13 cellular contexts compared by ENCODE assay signal in genomic region chrX:53395605-53396298, GRCh38. TPM values are rescaled to one million over a fixed set of nuclear protein-coding genes. Genes with fewer than 3 reads are reported as not detected.
"Had no signal": no experiment of that assay in that cellular context is flagged by ENCODE, and none has a peak within 500 bp of the region (broad histone marks: within the 10 kb centered on the region; RNA-seq: fewer than 3 reads in every experiment).

No MANE protein-coding gene starts in this region.

- ATAC-seq: activated naive CD4-positive, alpha-beta T cell treated with anti-CD3 and anti-CD28 coated beads, Interleukin-2, amount 50 U/mL, for 72 hours; T-helper 17 cell had no signal

- H3K27me3 Mint-ChIP-seq: activated CD4-positive, alpha-beta memory T cell treated with anti-CD3 and anti-CD28 coated beads, Interleukin-2, amount 10 ng/mL, durations not matched to agents 7 days and 5 days; T-helper 17 cell had no signal

- H3K27me3 ChIP-seq: stomach, vagina had no signal

- H3K27ac Mint-ChIP-seq: activated CD4-positive, alpha-beta memory T cell treated with anti-CD3 and anti-CD28 coated beads, Interleukin-2, amount 10 ng/mL, durations not matched to agents 7 days and 5 days; mesothelial cell of epicardium; T-helper 17 cell had no signal

- DNase-seq: activated CD4-positive, alpha-beta memory T cell treated with anti-CD3 and anti-CD28 coated beads, Interleukin-2, amount 10 ng/mL, durations not matched to agents 7 days and 5 days; activated CD8-positive, alpha-beta memory T cell treated with anti-CD3 and anti-CD28 coated beads, Interleukin-2, amount 50 U/mL, for 48 hours; cortex of kidney; effector memory CD4-positive, alpha-beta T cell; erythroblast; stimulated activated CD4-positive, alpha-beta T cell treated with anti-CD3 and anti-CD28 coated beads, Interleukin-4, amount 100 ng/mL, for 4 hours; stomach; T-helper 17 cell had no signal

- H3K4me1 ChIP-seq: parathyroid adenoma, stomach, vagina had no signal

- H3K9me3 ChIP-seq: stomach, thoracic aorta, vagina had no signal

- H3K9me3 Mint-ChIP-seq: activated CD4-positive, alpha-beta memory T cell treated with anti-CD3 and anti-CD28 coated beads, Interleukin-2, amount 10 ng/mL, durations not matched to agents 7 days and 5 days; activated naive CD4-positive, alpha-beta T cell treated with anti-CD3 and anti-CD28 coated beads, Interleukin-2, amount 50 U/mL, for 72 hours had no signal

- H3K4me1 Mint-ChIP-seq: activated CD4-positive, alpha-beta memory T cell treated with anti-CD3 and anti-CD28 coated beads, Interleukin-2, amount 10 ng/mL, durations not matched to agents 7 days and 5 days; mesothelial cell of epicardium had no signal

- H3K4me3 ChIP-seq: stomach, thoracic aorta, vagina had no signal

- H3K27ac ChIP-seq: parathyroid adenoma, stomach, thoracic aorta, vagina had no signal

- H3K4me3 Mint-ChIP-seq: activated CD4-positive, alpha-beta memory T cell treated with anti-CD3 and anti-CD28 coated beads, Interleukin-2, amount 10 ng/mL, durations not matched to agents 7 days and 5 days; mesothelial cell of epicardium; T-helper 17 cell had no signal

RNA-seq across cellular contexts. Expression of gene RIBC1, which starts 26.9 kb away (rescaled TPM):
- total RNA-seq: stomach, thoracic aorta, vagina had no signal
